14 cellular contexts compared by ENCODE assay signal in the genomic region with DNA sequence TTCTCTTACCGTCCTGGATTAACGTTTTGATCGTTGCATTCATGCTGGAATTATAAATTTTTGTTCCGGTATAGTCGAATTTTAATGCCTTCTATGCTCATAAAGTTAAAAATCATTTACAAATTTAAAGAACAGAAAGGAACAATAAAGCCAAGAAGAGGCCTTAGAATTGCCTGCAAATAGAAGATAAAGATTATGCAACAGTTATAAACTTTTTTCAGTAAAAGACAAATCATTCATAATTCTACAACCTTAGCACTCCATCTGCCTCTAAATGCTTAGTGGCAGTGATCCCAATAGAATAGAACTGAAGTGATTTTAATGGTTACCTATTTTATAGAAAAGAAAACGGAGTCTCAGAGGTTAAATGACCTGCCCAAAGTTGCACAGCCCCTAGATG.
"Had no signal": no experiment of that assay in that cellular context is flagged by ENCODE, and none has a peak within 500 bp of the region (broad histone marks: within the 10 kb centered on the region; RNA-seq: fewer than 3 reads in every experiment).

No MANE protein-coding gene starts in this region.

- H3K4me3 Mint-ChIP-seq: activated CD4-positive, alpha-beta memory T cell treated with anti-CD3 and anti-CD28 coated beads, Interleukin-2, amount 10 ng/mL, durations not matched to agents 7 days and 5 days; activated T-cell treated with anti-CD3 and anti-CD28 coated beads, Interleukin-2, amount 50 U/mL, for 72 hours had no signal

- H3K9me3 ChIP-seq: ascending aorta, left lung, neutrophil, right atrium auricular region, suprapubic skin, upper lobe of left lung had no signal

- H3K27ac Mint-ChIP-seq: activated CD4-positive, alpha-beta memory T cell treated with anti-CD3 and anti-CD28 coated beads, Interleukin-2, amount 10 ng/mL, durations not matched to agents 7 days and 5 days; activated T-cell treated with anti-CD3 and anti-CD28 coated beads, Interleukin-2, amount 50 U/mL, for 72 hours had no signal

- ATAC-seq: activated T-cell treated with anti-CD3 and anti-CD28 coated beads, Interleukin-2, amount 50 U/mL, for 72 hours; esophagus mucosa had no signal

- H3K36me3 ChIP-seq: ascending aorta, left lung, neutrophil, right atrium auricular region, suprapubic skin, upper lobe of left lung had no signal

- H3K27me3 Mint-ChIP-seq: activated CD4-positive, alpha-beta memory T cell treated with anti-CD3 and anti-CD28 coated beads, Interleukin-2, amount 10 ng/mL, durations not matched to agents 7 days and 5 days had no signal

- H3K4me3 ChIP-seq: left lung, right atrium auricular region, suprapubic skin, upper lobe of left lung had no signal

- DNase-seq: activated CD4-positive, alpha-beta memory T cell treated with anti-CD3 and anti-CD28 coated beads, Interleukin-2, amount 10 ng/mL, durations not matched to agents 7 days and 5 days; activated CD4-positive, alpha-beta T cell treated with anti-CD3 and anti-CD28 coated beads for 1 hour; activated CD8-positive, alpha-beta memory T cell treated with anti-CD3 and anti-CD28 coated beads, Interleukin-2, amount 50 U/mL, for 4 hours; activated gamma-delta T cell treated with Interleukin-2 at 50 U/mL for 16 hours; left lung; stimulated activated naive CD4-positive, alpha-beta T cell; T1000; upper lobe of left lung had no signal

- H3K27ac ChIP-seq: ascending aorta, left lung, neutrophil, suprapubic skin, upper lobe of left lung had no signal

- H3K27me3 ChIP-seq: ascending aorta, left lung, neutrophil, right atrium auricular region, suprapubic skin, upper lobe of left lung had no signal

- H3K4me1 ChIP-seq: ascending aorta had no signal
